Comparison of ENCODE assay signal across 8 cellular contexts in genomic region chr16:58629681-58630640, GRCh38. TPM values are rescaled to one million over a fixed set of nuclear protein-coding genes. Genes with fewer than 3 reads are reported as not detected.
DNase-seq lines count a peak whose midpoint lies in the region; ATAC-seq, FAIRE-seq and TF ChIP-seq lines count a peak whose summit lies in the region.

Gene CNOT1, minus strand, starts transcription at chr16:58629826. Its CDS starts 30,489 bp downstream, at chr16:58599337.

- H3K9ac ChIP-seq in rectal smooth muscle tissue (ENCODE audit: low read length): peak within 1 kb of the TSS; percentile 96

- H3K4me3 ChIP-seq in astrocyte of the cerebellum (ENCODE audit: low read depth, low read length): peak within 1 kb of the TSS; percentile 99
- peak within 1 kb of the TSS; percentile 97 for H3K4me3 ChIP-seq in rectal smooth muscle tissue (ENCODE audit: low read length)
- H3K4me3 ChIP-seq in aorta (ENCODE audit: low read length in 2 of 2): peak within 1 kb of the TSS; percentile 64 to 91

- H3K36me3 ChIP-seq in rectal smooth muscle tissue (ENCODE audit: control insufficient read depth, insufficient read depth, low read length) (no peaks in the 10 kb centered on the region), aorta (ENCODE audit: control insufficient read depth in 1 of 2, insufficient read depth in 2 of 2, low read length in 1 of 2) (no peaks in the 10 kb centered on the region)

- intact Hi-C loops in aorta (cut with DNase I): loop anchor here in 1 of 2 donors (2.0 to 10.0 kb wide), 3 partner anchors 102 to 237 kb away; partner anchors contain the start of genes GINS3, GOT2 and SETD6

- 1% methylated on average over 64 of the region's 64 CpGs for WGBS in aorta, 2 donors

- H3K27me3 ChIP-seq in rectal smooth muscle tissue (ENCODE audit: control insufficient read depth, insufficient read depth, low read length) (no peaks in the 10 kb centered on the region), aorta (ENCODE audit: control insufficient read depth in 1 of 2, insufficient read depth in 2 of 2, low read length in 1 of 2) (no peaks in the 10 kb centered on the region)

- in situ Hi-C loops in astrocyte of the cerebellum (cut with HindIII; ENCODE audit: low sequenced_read_pairs): loop anchor here (5.0 kb wide), 1 partner anchor 43 kb away; no protein-coding TSS in a partner anchor

- peaks cover 3% of the 10 kb centered on the region for H3K4me1 ChIP-seq in rectal smooth muscle tissue (ENCODE audit: control insufficient read depth, insufficient read depth, low read length)
- H3K4me1 ChIP-seq in aorta (ENCODE audit: control insufficient read depth in 1 of 2, insufficient read depth in 2 of 2, low read length in 2 of 2): no peaks in the 10 kb centered on the region

- DNase-seq in GM18507 (ENCODE audit: extremely low spot score, insufficient read length, low read depth) (peak; percentile 83), NCI-H2029 treated with DMSO at 0.1 percent for 48 hours (lab: John Stamatoyannopoulos, UW) (peak; percentile 91), T-helper 9 cell (peak; percentile 93), astrocyte of the cerebellum (ENCODE audit: low read depth) (peak; percentile 99), hepatic stellate cell (ENCODE audit: low spot score) (peak; percentile 98), aorta (peak; percentile 98)

- no peaks in the 10 kb centered on the region for H3K9me3 ChIP-seq in aorta (ENCODE audit: control insufficient read depth, low read length)

- no peak for TF ChIP-seq CTCF in astrocyte of the cerebellum (IDR thresholded peaks at IDR 0.05; ENCODE audit: low read depth, low read length, missing control alignments)

- H3K27ac ChIP-seq in rectal smooth muscle tissue (ENCODE audit: low read depth, low read length) (peak within 1 kb of the TSS; percentile 98), aorta (ENCODE audit: low read depth in 1 of 2, low read length in 2 of 2) (peak within 1 kb of the TSS; percentile 87 to 96)

- FAIRE-seq in GM18507 (lab: Jason Lieb, UNC): peak; percentile 99

- peak; percentile 84 for ATAC-seq in HG02981 (IDR thresholded peaks at IDR 0.05; ENCODE audit: unreplicated experiment)
- ATAC-seq in aorta (ENCODE audit: low FRiP score): peak; percentile 97

RNA-seq across cellular contexts. Expression of gene CNOT1, which starts in this region (rescaled TPM):
- total RNA-seq in aorta: 100 to 1,000 TPM; 103 to 124 TPM
- 10 to 100 TPM; 32.6 to 53.5 TPM for polyA plus RNA-seq in aorta

Comparison
In these comparisons a context has a peak if more than half of its experiments do, and no peak if none do; other contexts are left out.
1. Peak in every context shown above with its lines: DNase-seq, ATAC-seq, H3K4me3 ChIP-seq and H3K27ac ChIP-seq.